10 cellular contexts compared by ENCODE assay signal in genomic region chr1:33050221-33051076, GRCh38. TPM values are rescaled to one million over a fixed set of nuclear protein-coding genes. Genes with fewer than 3 reads are reported as not detected.
DNase-seq lines count a peak whose midpoint lies in the region; ATAC-seq, FAIRE-seq and TF ChIP-seq lines count a peak whose summit lies in the region.
"Had no signal": no experiment of that assay in that cellular context is flagged by ENCODE, and none has a peak within 500 bp of the region (broad histone marks: within the 10 kb centered on the region; RNA-seq: fewer than 3 reads in every experiment).

No MANE protein-coding gene starts in this region.

- H3K4me1 ChIP-seq in neutrophil (ENCODE audit: control insufficient read depth in 1 of 2, insufficient read depth in 1 of 2, low read depth in 1 of 2, low read length in 1 of 2): peaks cover 62% of the 10 kb centered on the region in 2 experiments

- H3K4me3 ChIP-seq in bronchial epithelial cell (ENCODE audit: low read depth, low read length) (no peak overlapping the region), neutrophil (ENCODE audit: low read depth in 1 of 2, low read length in 1 of 2) (peak overlapping the region; percentile 27 to 31)

- DNase-seq in DMS53 treated with DMSO at 0.1 percent for 48 hours (lab: John Stamatoyannopoulos, UW; ENCODE audit: unreplicated experiment) (peak; percentile 14), MV-4-11 (lab: John Stamatoyannopoulos, UW) (peak; percentile 87), bronchial epithelial cell (ENCODE audit: low read depth) (peak; percentile 95), HuH-7 (ENCODE audit: low spot score) (no peak)
- DNase-seq: activated naive CD4-positive, alpha-beta T cell treated with anti-CD3 and anti-CD28 coated beads for 36 hours had no signal

- no peaks in the 10 kb centered on the region for H3K27me3 ChIP-seq in bronchial epithelial cell (ENCODE audit: control insufficient read depth, insufficient read depth, low read length)
- no peaks in the 10 kb centered on the region for H3K27me3 ChIP-seq in neutrophil

- no peaks in the 10 kb centered on the region for H3K9me3 ChIP-seq in neutrophil

- H3K36me3 ChIP-seq in bronchial epithelial cell (ENCODE audit: control insufficient read depth, insufficient read depth, low read length) (no peaks in the 10 kb centered on the region), neutrophil (no peaks in the 10 kb centered on the region)

- ATAC-seq in HG03045 (IDR thresholded peaks at IDR 0.05; ENCODE audit: unreplicated experiment) (no peak), GM18511 (IDR thresholded peaks at IDR 0.05; ENCODE audit: unreplicated experiment) (no peak), HG03097 (IDR thresholded peaks at IDR 0.05; ENCODE audit: low FRiP score, unreplicated experiment) (no peak)

- TF ChIP-seq CTCF in bronchial epithelial cell (IDR thresholded peaks at IDR 0.05; ENCODE audit: insufficient read depth, low read length, severe bottlenecking): peak; percentile 35
- TF ChIP-seq CTCF in neutrophil (IDR thresholded peaks at IDR 0.05): peak; percentile 87

- peak overlapping the region; percentile 92 for H3K27ac ChIP-seq in neutrophil

- FAIRE-seq in bronchial epithelial cell (lab: Jason Lieb, UNC): no peak
- FAIRE-seq: islet of Langerhans had no signal

RNA-seq across cellular contexts. Expression of gene AK2, which starts 13.8 kb away (rescaled TPM):
- 81.9 and 173 TPM in 2 replicates for total RNA-seq in bronchial epithelial cell

RNA-seq across cellular contexts. Expression of gene AZIN2, which starts 30.5 kb away (rescaled TPM):
- total RNA-seq in bronchial epithelial cell: 1.3 and 1.5 TPM in 2 replicates
